Comparison of ENCODE assay signal across 15 cellular contexts in the genomic region with DNA sequence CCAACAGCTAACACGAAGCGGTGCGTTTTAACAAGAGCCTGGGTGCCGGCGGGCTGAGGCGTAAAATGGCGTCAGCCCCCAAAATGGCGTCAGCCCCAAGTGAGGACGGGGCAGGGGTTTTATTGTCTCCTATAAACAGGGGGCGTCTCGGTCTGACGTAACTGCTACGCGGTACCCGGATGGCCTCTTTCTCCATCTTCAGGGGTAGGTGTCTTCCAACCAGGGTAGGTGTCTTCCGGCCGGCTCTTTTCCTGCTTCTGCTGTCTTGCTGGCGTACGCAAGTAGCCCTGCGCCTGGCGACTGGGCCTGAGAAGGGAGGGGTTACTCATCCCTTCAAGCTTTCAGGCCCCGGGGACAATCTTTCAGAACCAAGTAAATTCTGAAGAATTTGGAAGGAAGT. TPM values are rescaled to one million over a fixed set of nuclear protein-coding genes. Genes with fewer than 3 reads are reported as not detected.
"Had no signal": no experiment of that assay in that cellular context is flagged by ENCODE, and none has a peak within 500 bp of the region (broad histone marks: within the 10 kb centered on the region; RNA-seq: fewer than 3 reads in every experiment).

No MANE protein-coding gene starts in this region.

- H3K27ac ChIP-seq: esophagus squamous epithelium had no signal

- H3K36me3 ChIP-seq: esophagus squamous epithelium had no signal

- H3K4me3 Mint-ChIP-seq: activated CD4-positive, alpha-beta memory T cell treated with anti-CD3 and anti-CD28 coated beads, Interleukin-2, amount 10 ng/mL, durations not matched to agents 7 days and 5 days; activated CD4-positive, alpha-beta T cell treated with anti-CD3 and anti-CD28 coated beads for 36 hours; activated T-cell treated with anti-CD3 and anti-CD28 coated beads, Interleukin-2, amount 50 U/mL, for 4 hours; immature natural killer cell; nephron; stimulated activated naive CD8-positive, alpha-beta T cell treated with anti-CD3 and anti-CD28 coated beads, Interleukin-15, Interleukin-2, amounts not matched to agents 100 ng/mL and 50 ng/mL, for 24 hours; type B pancreatic cell had no signal

- H3K36me3 Mint-ChIP-seq: type B pancreatic cell had no signal

- H3K27ac Mint-ChIP-seq: activated CD4-positive, alpha-beta memory T cell treated with anti-CD3 and anti-CD28 coated beads, Interleukin-2, amount 10 ng/mL, durations not matched to agents 7 days and 5 days; activated CD4-positive, alpha-beta T cell treated with anti-CD3 and anti-CD28 coated beads for 36 hours; nephron; stimulated activated naive CD8-positive, alpha-beta T cell treated with anti-CD3 and anti-CD28 coated beads, Interleukin-15, Interleukin-2, amounts not matched to agents 100 ng/mL and 50 ng/mL, for 24 hours; type B pancreatic cell had no signal

- H3K4me3 ChIP-seq: esophagus squamous epithelium had no signal

- DNase-seq: activated CD4-positive, alpha-beta memory T cell treated with anti-CD3 and anti-CD28 coated beads, Interleukin-2, amount 10 ng/mL, durations not matched to agents 7 days and 5 days; activated CD4-positive, alpha-beta T cell treated with anti-CD3 and anti-CD28 coated beads for 36 hours; activated naive CD4-positive, alpha-beta T cell treated with anti-CD3 and anti-CD28 coated beads, Interleukin-2, amount 50 U/mL, for 16 hours; activated T-cell treated with anti-CD3 and anti-CD28 coated beads, Interleukin-2, amount 50 U/mL, for 4 hours; dermis blood vessel endothelial cell; effector memory CD4-positive, alpha-beta T cell; esophagus squamous epithelium; immature natural killer cell; mesenchymal stem cell; SW 1271; T-helper 2 cell had no signal

- H3K9me3 Mint-ChIP-seq: activated CD4-positive, alpha-beta memory T cell treated with anti-CD3 and anti-CD28 coated beads, Interleukin-2, amount 10 ng/mL, durations not matched to agents 7 days and 5 days; activated T-cell treated with anti-CD3 and anti-CD28 coated beads, Interleukin-2, amount 50 U/mL, for 4 hours; immature natural killer cell; nephron; stimulated activated naive CD8-positive, alpha-beta T cell treated with anti-CD3 and anti-CD28 coated beads, Interleukin-15, Interleukin-2, amounts not matched to agents 100 ng/mL and 50 ng/mL, for 24 hours; type B pancreatic cell had no signal

- ATAC-seq: activated CD4-positive, alpha-beta T cell treated with anti-CD3 and anti-CD28 coated beads for 36 hours; activated T-cell treated with anti-CD3 and anti-CD28 coated beads, Interleukin-2, amount 50 U/mL, for 4 hours had no signal

- H3K4me1 Mint-ChIP-seq: nephron had no signal

- H3K9me3 ChIP-seq: esophagus squamous epithelium had no signal

RNA-seq across cellular contexts. Expression of a gene that starts 45.3 kb away (rescaled TPM):
- total RNA-seq: bronchial epithelial cell, dermis blood vessel endothelial cell had no signal
